1 cellular context compared by ENCODE assay signal in the genomic region with DNA sequence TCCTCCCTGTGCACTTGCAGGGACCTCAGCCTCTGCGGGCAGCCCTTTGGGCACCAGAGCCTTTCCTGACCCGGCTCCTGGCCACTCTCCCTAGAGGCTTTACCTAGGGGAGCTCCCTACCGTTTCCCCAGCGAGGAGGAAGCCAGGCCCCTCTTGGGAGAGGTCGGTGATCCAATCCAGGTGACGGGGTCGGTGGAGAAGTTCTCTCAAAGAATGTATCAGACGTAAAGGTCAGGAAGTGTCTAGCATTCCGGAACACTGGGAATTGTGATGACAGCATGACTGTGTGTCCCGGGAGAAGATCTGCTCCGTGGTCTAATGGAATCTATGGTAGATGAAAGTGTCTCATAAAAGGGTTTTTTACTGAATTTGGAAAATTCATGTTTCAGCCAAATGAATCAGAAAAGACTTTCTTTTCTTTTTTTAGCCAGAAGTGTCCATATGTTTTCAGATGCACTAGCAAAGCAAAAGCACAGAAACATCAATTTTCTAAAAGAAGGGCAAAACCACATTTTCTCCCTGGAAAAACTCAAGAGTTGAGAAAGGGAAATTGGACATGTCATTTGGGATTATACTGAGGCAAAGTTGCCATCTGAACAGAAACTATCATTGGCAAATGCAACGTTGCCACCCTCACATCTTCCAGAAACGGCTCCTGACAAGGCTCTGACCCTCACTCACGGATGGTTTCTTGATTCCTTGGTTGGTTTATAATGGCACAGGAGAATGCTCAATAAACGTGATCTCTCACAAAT.
TF ChIP-seq lines count a peak whose summit lies in the region.

No MANE protein-coding gene starts in this region.

TF ChIP-seq in WTC11, 78 proteins besides CTCF, POLR2A, EP300 and RAD21 (continued from another document):
- TF ChIP-seq E2F4 (CRISPR knock-in tag; IDR thresholded peaks at IDR 0.05; ENCODE audit: borderline replicate concordance, low read depth) (no peak), AFF4 (CRISPR knock-in tag; IDR thresholded peaks at IDR 0.05; ENCODE audit: borderline replicate concordance) (no peak), NR3C1 (CRISPR knock-in tag; conservative IDR thresholded peaks at IDR 0.05; ENCODE audit: low read depth) (no peak), ZNF263 (CRISPR knock-in tag; IDR thresholded peaks at IDR 0.05; ENCODE audit: low read depth) (no peak), SMAD4 (CRISPR knock-in tag; IDR thresholded peaks at IDR 0.05) (no peak)
- TF ChIP-seq, protein P1, sequence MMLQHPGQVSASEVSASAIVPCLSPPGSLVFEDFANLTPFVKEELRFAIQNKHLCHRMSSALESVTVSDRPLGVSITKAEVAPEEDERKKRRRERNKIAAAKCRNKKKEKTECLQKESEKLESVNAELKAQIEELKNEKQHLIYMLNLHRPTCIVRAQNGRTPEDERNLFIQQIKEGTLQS (CRISPR knock-in tag; conservative IDR thresholded peaks at IDR 0.05): no peak
- TF ChIP-seq, protein P2, sequence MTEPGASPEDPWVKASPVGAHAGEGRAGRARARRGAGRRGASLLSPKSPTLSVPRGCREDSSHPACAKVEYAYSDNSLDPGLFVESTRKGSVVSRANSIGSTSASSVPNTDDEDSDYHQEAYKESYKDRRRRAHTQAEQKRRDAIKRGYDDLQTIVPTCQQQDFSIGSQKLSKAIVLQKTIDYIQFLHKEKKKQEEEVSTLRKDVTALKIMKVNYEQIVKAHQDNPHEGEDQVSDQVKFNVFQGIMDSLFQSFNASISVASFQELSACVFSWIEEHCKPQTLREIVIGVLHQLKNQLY (CRISPR knock-in tag; IDR thresholded peaks at IDR 0.05): no peak
- TF ChIP-seq, protein P3, sequence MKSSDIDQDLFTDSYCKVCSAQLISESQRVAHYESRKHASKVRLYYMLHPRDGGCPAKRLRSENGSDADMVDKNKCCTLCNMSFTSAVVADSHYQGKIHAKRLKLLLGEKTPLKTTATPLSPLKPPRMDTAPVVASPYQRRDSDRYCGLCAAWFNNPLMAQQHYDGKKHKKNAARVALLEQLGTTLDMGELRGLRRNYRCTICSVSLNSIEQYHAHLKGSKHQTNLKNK (CRISPR knock-in tag; IDR thresholded peaks at IDR 0.05): no peak
